Comparison of ENCODE assay signal across 8 cellular contexts in genomic region chrX:43559643-43560042, GRCh38.
A peak's percentile ranks its signal among the peaks of the same experiment; 100 is the strongest.
DNase-seq lines count a peak whose midpoint lies in the region; ATAC-seq, FAIRE-seq and TF ChIP-seq lines count a peak whose summit lies in the region.

No MANE protein-coding gene starts in this region.

- in situ Hi-C loops in SK-MEL-5 (cut with HindIII; ENCODE audit: low pct_unique_long_range_greater_than_20kb, low sequenced_read_pairs) (no loop called here), brain microvascular endothelial cell (cut with HindIII; ENCODE audit: low pct_ligation_motif_present, low sequenced_read_pairs) (no loop called here)

- peaks cover 0 to 8% (median 4%) of the 10 kb centered on the region in 3 donors for H3K4me1 Mint-ChIP-seq in CD8-positive, alpha-beta memory T cell

- CTCF ChIA-PET in CD8-positive, alpha-beta memory T cell (lab: Charles Lee) = interaction anchor here (1.1 to 3.2 kb wide), 3 partner anchors 12 to 197 kb away, joined by 3 to 13 read pairs (median 4); no protein-coding TSS in a partner anchor

- TF ChIP-seq CTCF in brain microvascular endothelial cell (IDR thresholded peaks at IDR 0.05; ENCODE audit: low read depth, low read length, missing control alignments) (peak; percentile 69), keratinocyte (optimal IDR thresholded peaks at IDR 0.05 in 1 of 3, IDR thresholded peaks at IDR 0.05 in 1 of 3, conservative IDR thresholded peaks at IDR 0.05 in 1 of 3; ENCODE audit: extremely low read depth in 1 of 3, insufficient read depth in 2 of 3, low read length in 3 of 3) (peak; percentile 58 to 71 (median 70))

- H3K4me1 ChIP-seq in CD8-positive, alpha-beta memory T cell (ENCODE audit: insufficient read depth, low read length) = no peaks in the 10 kb centered on the region
- no peaks in the 10 kb centered on the region for H3K4me1 ChIP-seq in keratinocyte (ENCODE audit: control insufficient read depth, extremely low read depth, insufficient read depth, low read length)

- no peaks in the 10 kb centered on the region for H3K36me3 ChIP-seq in CD8-positive, alpha-beta memory T cell (ENCODE audit: insufficient read depth, low read length)
- no peaks in the 10 kb centered on the region for H3K36me3 ChIP-seq in brain microvascular endothelial cell (replicated peaks)
- H3K36me3 ChIP-seq in keratinocyte (ENCODE audit: control insufficient read depth in 2 of 2, extremely low read depth in 1 of 2, insufficient read depth in 2 of 2, low read length in 2 of 2) = no peaks in the 10 kb centered on the region

- H3K4me2 ChIP-seq in keratinocyte (ENCODE audit: control insufficient read depth, extremely low read depth, insufficient read depth, low read depth, low read length) = no peak overlapping the region

- POLR2A ChIA-PET in CD8-positive, alpha-beta memory T cell (lab: Charles Lee) = no interaction called here

- peak; percentile 73 for TF ChIP-seq RAD21 in Ishikawa (IDR thresholded peaks at IDR 0.05; ENCODE audit: low read depth)

- H3K27ac Mint-ChIP-seq in CD8-positive, alpha-beta memory T cell = no peak overlapping the region

- no peak for ATAC-seq in GM21381 (IDR thresholded peaks at IDR 0.05; ENCODE audit: unreplicated experiment)
- no peak for ATAC-seq in HG03521 (IDR thresholded peaks at IDR 0.05; ENCODE audit: unreplicated experiment)

- no peaks in the 10 kb centered on the region for H3K27me3 ChIP-seq in CD8-positive, alpha-beta memory T cell (ENCODE audit: insufficient read depth, low read length, poor library complexity, severe bottlenecking)
- no peaks in the 10 kb centered on the region for H3K27me3 ChIP-seq in brain microvascular endothelial cell (replicated peaks)
- H3K27me3 ChIP-seq in keratinocyte (ENCODE audit: control insufficient read depth, extremely low read depth, insufficient read depth, low read length) = no peaks in the 10 kb centered on the region

- H2AFZ ChIP-seq in keratinocyte (ENCODE audit: control insufficient read depth, low read length) = no peak overlapping the region

- H3K9ac ChIP-seq in keratinocyte (ENCODE audit: control insufficient read depth, extremely low read depth, insufficient read depth, low read length) = no peak overlapping the region

- peak in 3 of 5 donors; percentile 13 to 53 (median 16) for DNase-seq in CD8-positive, alpha-beta memory T cell
- DNase-seq in SK-MEL-5 (ENCODE audit: low read depth, low spot score) (peak; percentile 56), brain microvascular endothelial cell (peak; percentile 22), keratinocyte (ENCODE audit: low read depth, low spot score) (no peak)
- peak in 2 of 3 donors; percentile 1 to 16 for DNase-seq in stimulated activated CD4-positive, alpha-beta T cell treated with anti-CD3 and anti-CD28 coated beads, TNF-alpha, amount 100 ng/mL, for 48 hours (ENCODE audit: low read depth in 3 of 3)

- no peaks in the 10 kb centered on the region for H3K79me2 ChIP-seq in keratinocyte (ENCODE audit: control insufficient read depth, insufficient read depth, low read length)

- no peaks in the 10 kb centered on the region for H4K20me1 ChIP-seq in keratinocyte (ENCODE audit: control insufficient read depth, extremely low read depth, insufficient read depth, low read length)

- no peaks in the 10 kb centered on the region for H3K9me3 ChIP-seq in CD8-positive, alpha-beta memory T cell (ENCODE audit: low read length)
- H3K9me3 ChIP-seq in keratinocyte (ENCODE audit: control insufficient read depth, low read depth, low read length) = no peaks in the 10 kb centered on the region

- no peak overlapping the region for H3K27ac ChIP-seq in CD8-positive, alpha-beta memory T cell (ENCODE audit: low read depth, low read length)
- H3K27ac ChIP-seq in brain microvascular endothelial cell = no peak overlapping the region
- no peak overlapping the region for H3K27ac ChIP-seq in keratinocyte (ENCODE audit: control insufficient read depth, insufficient read depth, low read length)

- H3K27me3 Mint-ChIP-seq in CD8-positive, alpha-beta memory T cell = peaks cover 0 to 8% of the 10 kb centered on the region in 2 donors

- no peak for TF ChIP-seq EP300 in Ishikawa (IDR thresholded peaks at IDR 0.05; ENCODE audit: borderline replicate concordance)

- no peaks in the 10 kb centered on the region for H3K36me3 Mint-ChIP-seq in CD8-positive, alpha-beta memory T cell

- H3K9me1 ChIP-seq in keratinocyte (ENCODE audit: control insufficient read depth, extremely low read depth, insufficient read depth, low read length) = no peaks in the 10 kb centered on the region

- H3K4me3 Mint-ChIP-seq in CD8-positive, alpha-beta memory T cell = no peak overlapping the region

- peak; percentile 85 for FAIRE-seq in keratinocyte (lab: Jason Lieb, UNC)

- dilution Hi-C loops in keratinocyte (cut with MboI; ENCODE audit: extremely low pct_ligation_motif_present, low sequenced_read_pairs) = no loop called here

- H3K9me3 Mint-ChIP-seq in CD8-positive, alpha-beta memory T cell = peaks cover 0 to 4% (median 0%) of the 10 kb centered on the region in 5 donors

- H3K4me3 ChIP-seq in CD8-positive, alpha-beta memory T cell (ENCODE audit: low read length) = no peak overlapping the region
- H3K4me3 ChIP-seq in brain microvascular endothelial cell (ENCODE audit: low read depth, low read length) (no peak overlapping the region), keratinocyte (ENCODE audit: control insufficient read depth in 2 of 3, extremely low read depth in 1 of 3, insufficient read depth in 2 of 3, low read depth in 1 of 3, low read length in 3 of 3) (no peak overlapping the region)

TF ChIP-seq in Ishikawa, 13 proteins besides CTCF, POLR2A, EP300 and RAD21:
- TF ChIP-seq YY1 (IDR thresholded peaks at IDR 0.05; ENCODE audit: low read depth) (no peak), NFIC (IDR thresholded peaks at IDR 0.05) (no peak), MAX (IDR thresholded peaks at IDR 0.05) (no peak), REST (IDR thresholded peaks at IDR 0.05; ENCODE audit: low read depth) (no peak), TAF1 (IDR thresholded peaks at IDR 0.05; ENCODE audit: low read depth) (no peak), CREB1 (IDR thresholded peaks at IDR 0.05; ENCODE audit: low read depth) (no peak), TCF12 (IDR thresholded peaks at IDR 0.05; ENCODE audit: low read depth) (no peak), EGR1 (IDR thresholded peaks at IDR 0.05) (no peak), ZBTB7A (IDR thresholded peaks at IDR 0.05; ENCODE audit: low read depth) (no peak), TEAD4 (IDR thresholded peaks at IDR 0.05) (no peak), FOXM1 (IDR thresholded peaks at IDR 0.05; ENCODE audit: borderline replicate concordance, low read depth) (no peak), CEBPB (IDR thresholded peaks at IDR 0.05) (no peak)
- TF ChIP-seq, protein P1, sequence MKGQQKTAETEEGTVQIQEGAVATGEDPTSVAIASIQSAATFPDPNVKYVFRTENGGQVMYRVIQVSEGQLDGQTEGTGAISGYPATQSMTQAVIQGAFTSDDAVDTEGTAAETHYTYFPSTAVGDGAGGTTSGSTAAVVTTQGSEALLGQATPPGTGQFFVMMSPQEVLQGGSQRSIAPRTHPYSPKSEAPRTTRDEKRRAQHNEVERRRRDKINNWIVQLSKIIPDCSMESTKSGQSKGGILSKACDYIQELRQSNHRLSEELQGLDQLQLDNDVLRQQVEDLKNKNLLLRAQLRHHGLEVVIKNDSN (IDR thresholded peaks at IDR 0.05) = no peak
